Comparison of ENCODE assay signal across 10 cellular contexts in the genomic region with DNA sequence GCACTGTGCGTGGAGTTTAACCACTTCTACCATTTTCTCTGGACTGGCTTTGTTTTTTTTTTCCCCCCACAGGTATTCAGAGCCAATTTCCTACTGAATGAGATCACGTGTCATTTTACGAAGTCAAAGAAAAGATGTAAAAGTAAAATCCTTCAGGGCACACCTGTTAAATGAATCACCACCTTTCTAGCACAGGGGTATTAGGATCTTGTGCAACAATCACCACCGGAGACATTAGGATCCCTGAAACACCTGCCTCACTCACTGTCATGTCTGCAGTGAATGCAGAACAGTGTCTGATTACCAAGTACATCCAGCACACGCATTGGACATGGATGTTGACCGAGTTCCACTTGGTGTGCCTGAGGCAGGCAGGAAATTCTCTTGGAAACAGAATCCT. TPM values are rescaled to one million over a fixed set of nuclear protein-coding genes. Genes with fewer than 3 reads are reported as not detected.
A peak's percentile ranks its signal among the peaks of the same experiment; 100 is the strongest.
DNase-seq lines count a peak whose midpoint lies in the region; ATAC-seq, FAIRE-seq and TF ChIP-seq lines count a peak whose summit lies in the region.
"Had no signal": no experiment of that assay in that cellular context is flagged by ENCODE, and none has a peak within 500 bp of the region (broad histone marks: within the 10 kb centered on the region; RNA-seq: fewer than 3 reads in every experiment).

No MANE protein-coding gene starts in this region.

- ATAC-seq in T-helper 17 cell, result no peak
- ATAC-seq in HG02840 (IDR thresholded peaks at IDR 0.05; ENCODE audit: low FRiP score, unreplicated experiment), result no peak

- H3K27ac ChIP-seq in BLaER1 treated with 17β-estradiol and CSF1 and Interleukin-3, amounts not matched to agents 10 nM and 100 nM, result peak overlapping the region in 1 of 11 experiments; percentile 14; a peak in 1 of 22 replicates
- H3K27ac ChIP-seq: coronary artery had no signal

- FAIRE-seq in D721Med (lab: Jason Lieb, UNC), result no peak

- no peak overlapping the region for H3K9ac ChIP-seq in BLaER1 treated with 17β-estradiol and CSF1 and Interleukin-3, amounts not matched to agents 10 nM and 100 nM

- H3K9me3 ChIP-seq in BLaER1 treated with 17β-estradiol and CSF1 and Interleukin-3, amounts not matched to agents 10 nM and 100 nM (replicated peaks in 1 of 11), result no peaks in the 10 kb centered on the region
- no peaks in the 10 kb centered on the region for H3K9me3 ChIP-seq in T-helper 17 cell (ENCODE audit: control insufficient read depth, low read length, poor library complexity, severe bottlenecking)

- no peaks in the 10 kb centered on the region for H3K27me3 ChIP-seq in BLaER1 treated with 17β-estradiol and CSF1 and Interleukin-3, amounts not matched to agents 10 nM and 100 nM

- no peak for TF ChIP-seq CTCF in HFFc6 (IDR thresholded peaks at IDR 0.05)
- no peak for TF ChIP-seq CTCF in D721Med (IDR thresholded peaks at IDR 0.05; ENCODE audit: insufficient read depth, missing control alignments)

- H3K27me3 Mint-ChIP-seq in HFFc6 (ENCODE audit: insufficient read depth), result no peaks in the 10 kb centered on the region; the same call in 1 of the 2 replicates
- no peaks in the 10 kb centered on the region for H3K27me3 Mint-ChIP-seq in T-helper 17 cell
- peaks cover 0 to 3% (median 0%) of the 10 kb centered on the region in 3 donors for H3K27me3 Mint-ChIP-seq in immature natural killer cell (ENCODE audit: low read depth in 3 of 3)

- H3K4me3 Mint-ChIP-seq in HFFc6 (no peak overlapping the region; the same call in 1 of the 2 replicates), T-helper 17 cell (peak overlapping the region; percentile 31), immature natural killer cell (peak overlapping the region; percentile 21 to 49 (median 40))

- peaks cover 72 to 100% (median 87%) of the 10 kb centered on the region in 10 experiments for H3K4me1 ChIP-seq in BLaER1 treated with 17β-estradiol and CSF1 and Interleukin-3, amounts not matched to agents 10 nM and 100 nM

- no peak overlapping the region for H3K4me3 ChIP-seq in BLaER1 treated with 17β-estradiol and CSF1 and Interleukin-3, amounts not matched to agents 10 nM and 100 nM
- H3K4me3 ChIP-seq: coronary artery had no signal

- no peak for DNase-seq in HFFc6
- no peak for DNase-seq in T-helper 17 cell
- no peak for DNase-seq in immature natural killer cell
- DNase-seq in D721Med (ENCODE audit: insufficient read length, low spot score), result no peak
- no peak for DNase-seq in DMS53 treated with DMSO at 0.1 percent for 48 hours (lab: John Stamatoyannopoulos, UW; ENCODE audit: unreplicated experiment)
- DNase-seq in GM19238 (ENCODE audit: insufficient read length, low spot score), result no peak
- DNase-seq: NCI-H1105 treated with DMSO at 0.1 percent for 48 hours had no signal

- peak overlapping the region in 10 of 11 experiments; percentile 16 to 89 (median 80); a peak in 11 of 22 replicates for H3K4me2 ChIP-seq in BLaER1 treated with 17β-estradiol and CSF1 and Interleukin-3, amounts not matched to agents 10 nM and 100 nM

- H3K9me3 Mint-ChIP-seq in HFFc6 (no peaks in the 10 kb centered on the region), immature natural killer cell (no peaks in the 10 kb centered on the region)

- peaks cover 0 to 48% (median 24%) of the 10 kb centered on the region in 11 experiments; a peak in 19 of 22 replicates for H3K36me3 ChIP-seq in BLaER1 treated with 17β-estradiol and CSF1 and Interleukin-3, amounts not matched to agents 10 nM and 100 nM

- H4K20me1 ChIP-seq in BLaER1 treated with 17β-estradiol and CSF1 and Interleukin-3, amounts not matched to agents 10 nM and 100 nM, result peaks cover 100% of the 10 kb centered on the region in 11 experiments

- peaks cover 18% of the 10 kb centered on the region; the same call in 1 of the 2 replicates for H3K36me3 Mint-ChIP-seq in HFFc6 (ENCODE audit: low read depth)
- no peaks in the 10 kb centered on the region for H3K36me3 Mint-ChIP-seq in T-helper 17 cell (ENCODE audit: low read depth)
- H3K36me3 Mint-ChIP-seq in immature natural killer cell, result no peaks in the 10 kb centered on the region

- H3K27ac Mint-ChIP-seq in HFFc6, result peak overlapping the region; percentile 49
- H3K27ac Mint-ChIP-seq in T-helper 17 cell, result peak overlapping the region; percentile 88
- H3K27ac Mint-ChIP-seq in immature natural killer cell, result peak overlapping the region; percentile 2 to 60 (median 46)

- peaks cover 60% of the 10 kb centered on the region for H3K4me1 Mint-ChIP-seq in HFFc6 (ENCODE audit: low read depth)
- peaks cover 60% of the 10 kb centered on the region for H3K4me1 Mint-ChIP-seq in T-helper 17 cell
- H3K4me1 Mint-ChIP-seq in immature natural killer cell, result peaks cover 85 to 86% of the 10 kb centered on the region in 2 donors

RNA-seq across cellular contexts. Expression of a gene that starts 17.2 kb away (rescaled TPM):
- 10 to 100 TPM; 74.9 to 85.2 (median 81.5) TPM for total RNA-seq in HFFc6 (2021; fragmentation: NEBNext Ultra II Directional; extraction: Animal tissue kit (Norgen Biotek cat#: 25700))
- 100 to 1,000 TPM; 120 to 123 TPM for total RNA-seq in T-helper 17 cell
- polyA plus RNA-seq in immature natural killer cell, result 10 to 100 TPM in 1 of 3 donors, 1 to 10 TPM in 2; 4.3 to 16.7 (median 7.0) TPM
